16 cellular contexts compared by ENCODE assay signal in the genomic region with DNA sequence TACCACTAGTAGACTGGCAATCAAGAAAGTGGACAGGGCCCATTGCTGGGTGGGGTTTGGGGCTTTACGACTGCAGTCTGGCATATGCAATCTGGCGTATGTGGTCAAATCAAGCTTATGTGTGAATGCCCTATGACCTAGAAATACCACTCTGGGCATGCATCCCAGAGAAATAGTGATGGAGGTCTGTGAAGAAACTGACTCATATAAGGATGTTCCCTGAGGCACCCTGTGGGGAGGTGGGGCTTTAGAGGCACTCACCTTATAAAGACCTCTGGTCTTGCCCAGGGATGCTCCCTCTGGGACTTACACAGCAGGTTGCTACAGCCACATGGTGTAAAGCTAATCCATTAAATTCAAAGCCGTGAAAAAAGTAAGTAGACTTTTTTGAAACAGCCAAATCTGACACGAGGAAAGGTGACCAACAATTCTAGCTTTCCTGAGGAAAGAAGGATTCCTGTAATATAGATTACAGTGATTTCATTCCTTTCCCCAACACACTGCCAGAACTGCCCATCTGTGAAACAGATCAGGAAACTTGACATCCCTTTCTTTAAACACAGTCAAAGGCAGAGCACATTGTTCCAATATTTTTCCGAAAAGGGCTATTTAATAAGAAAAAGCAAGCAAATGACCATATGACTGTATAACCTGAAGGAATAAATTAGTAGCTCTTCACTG. TPM values are rescaled to one million over a fixed set of nuclear protein-coding genes. Genes with fewer than 3 reads are reported as not detected.
A peak's percentile ranks its signal among the peaks of the same experiment; 100 is the strongest.
DNase-seq lines count a peak whose midpoint lies in the region; ATAC-seq and TF ChIP-seq lines count a peak whose summit lies in the region.
"Had no signal": no experiment of that assay in that cellular context is flagged by ENCODE, and none has a peak within 500 bp of the region (broad histone marks: within the 10 kb centered on the region; RNA-seq: fewer than 3 reads in every experiment).

No MANE protein-coding gene starts in this region.

- H3K27me3 ChIP-seq in gastrocnemius medialis = no peaks in the 10 kb centered on the region
- H3K27me3 ChIP-seq: pancreas, upper lobe of left lung had no signal

- CTCF ChIA-PET in WTC11 (lab: Charles Lee) = interaction anchor here (0.7 to 2.9 kb wide), 2 partner anchors 9 to 46 kb away, joined by 6 to 20 read pairs; partner anchors contain the start of gene LXN

- in situ Hi-C loops in gastrocnemius medialis (cut with MboI; ENCODE audit: low sequenced_read_pairs in 4 of 4) = no loop called here

- no peaks in the 10 kb centered on the region for H3K27me3 Mint-ChIP-seq in WTC11 (ENCODE audit: low read depth)

- TF ChIP-seq CTCF in WTC11 (IDR thresholded peaks at IDR 0.05) (no peak), gastrocnemius medialis (IDR thresholded peaks at IDR 0.05 in 4 of 5, conservative IDR thresholded peaks at IDR 0.05 in 1 of 5) (no peak)

- H3K36me3 Mint-ChIP-seq in WTC11 = peaks cover 9% of the 10 kb centered on the region

- no peak for TF ChIP-seq POLR2A in gastrocnemius medialis (IDR thresholded peaks at IDR 0.05)

- H3K4me3 Mint-ChIP-seq in WTC11 = no peak overlapping the region

- peaks cover 11% of the 10 kb centered on the region for H3K4me1 Mint-ChIP-seq in WTC11

- POLR2A ChIA-PET in WTC11 (lab: Charles Lee) = no interaction called here

- H3K9me3 Mint-ChIP-seq in WTC11 = no peaks in the 10 kb centered on the region
- H3K9me3 Mint-ChIP-seq: activated T-helper 2 cell treated with anti-CD3 and anti-CD28 coated beads, Interferon-gamma antibody, Interleukin-2, Interleukin-4, amounts not matched to agents 10 μg/mL and 5 μg/mL and 100 μg/mL, durations not matched to agents 14 hours and 24 hours and 36 hours had no signal

- no peak overlapping the region for H3K27ac Mint-ChIP-seq in WTC11
- H3K27ac Mint-ChIP-seq: activated T-helper 2 cell treated with anti-CD3 and anti-CD28 coated beads, Interferon-gamma antibody, Interleukin-2, Interleukin-4, amounts not matched to agents 10 μg/mL and 5 μg/mL and 100 μg/mL, durations not matched to agents 14 hours and 24 hours and 36 hours had no signal

- no peak overlapping the region for H3K4me3 ChIP-seq in gastrocnemius medialis
- H3K4me3 ChIP-seq: pancreas, upper lobe of left lung had no signal

- DNase-seq in GM03348 (ENCODE audit: low spot score) = peak; percentile 57
- peak; percentile 99 for DNase-seq in RPMI7951 (ENCODE audit: low read depth)
- peak; percentile 94 for DNase-seq in renal cortical epithelial cell (ENCODE audit: low read depth)
- no peak for DNase-seq in stimulated activated CD8-positive, alpha-beta memory T cell treated with anti-CD3 and anti-CD28 coated beads, Interleukin-4, amount 100 ng/mL, for 48 hours
- DNase-seq in WTC11 (ENCODE audit: low spot score) = no peak
- no peak for DNase-seq in gastrocnemius medialis
- DNase-seq: DMS153; effector memory CD4-positive, alpha-beta T cell; H7; kidney; NCI-H1417 treated with DMSO at 0.1 percent for 48 hours; pancreas; upper lobe of left lung had no signal

- ATAC-seq in esophagus mucosa = peak; percentile 36
- ATAC-seq in GM21515 (IDR thresholded peaks at IDR 0.05; ENCODE audit: unreplicated experiment) = no peak
- ATAC-seq in WTC11 = no peak
- no peak for ATAC-seq in gastrocnemius medialis
- ATAC-seq: pancreas had no signal

- H3K36me3 ChIP-seq in gastrocnemius medialis = no peaks in the 10 kb centered on the region
- H3K36me3 ChIP-seq: pancreas, upper lobe of left lung had no signal

- H3K27ac ChIP-seq in gastrocnemius medialis = no peak overlapping the region
- H3K27ac ChIP-seq: pancreas, upper lobe of left lung had no signal

- peaks cover 0 to 15% of the 10 kb centered on the region in 2 donors for H3K4me1 ChIP-seq in gastrocnemius medialis
- H3K4me1 ChIP-seq: pancreas had no signal

- intact Hi-C loops in gastrocnemius medialis (cut with DNase I; ENCODE audit: low total_unique reads) = no loop called here

- no peaks in the 10 kb centered on the region for H3K9me3 ChIP-seq in gastrocnemius medialis
- H3K9me3 ChIP-seq: pancreas, upper lobe of left lung had no signal

TF ChIP-seq in WTC11, 78 proteins besides CTCF, POLR2A, EP300 and RAD21 (continues in another document):
- TF ChIP-seq TEAD4 (CRISPR knock-in tag; IDR thresholded peaks at IDR 0.05) = no peak
- TF ChIP-seq SMAD4 (CRISPR knock-in tag; IDR thresholded peaks at IDR 0.05) = no peak
- TF ChIP-seq, protein P1, sequence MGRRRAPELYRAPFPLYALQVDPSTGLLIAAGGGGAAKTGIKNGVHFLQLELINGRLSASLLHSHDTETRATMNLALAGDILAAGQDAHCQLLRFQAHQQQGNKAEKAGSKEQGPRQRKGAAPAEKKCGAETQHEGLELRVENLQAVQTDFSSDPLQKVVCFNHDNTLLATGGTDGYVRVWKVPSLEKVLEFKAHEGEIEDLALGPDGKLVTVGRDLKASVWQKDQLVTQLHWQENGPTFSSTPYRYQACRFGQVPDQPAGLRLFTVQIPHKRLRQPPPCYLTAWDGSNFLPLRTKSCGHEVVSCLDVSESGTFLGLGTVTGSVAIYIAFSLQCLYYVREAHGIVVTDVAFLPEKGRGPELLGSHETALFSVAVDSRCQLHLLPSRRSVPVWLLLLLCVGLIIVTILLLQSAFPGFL (CRISPR knock-in tag; IDR thresholded peaks at IDR 0.05; ENCODE audit: borderline replicate concordance) = no peak
- TF ChIP-seq, protein P2, sequence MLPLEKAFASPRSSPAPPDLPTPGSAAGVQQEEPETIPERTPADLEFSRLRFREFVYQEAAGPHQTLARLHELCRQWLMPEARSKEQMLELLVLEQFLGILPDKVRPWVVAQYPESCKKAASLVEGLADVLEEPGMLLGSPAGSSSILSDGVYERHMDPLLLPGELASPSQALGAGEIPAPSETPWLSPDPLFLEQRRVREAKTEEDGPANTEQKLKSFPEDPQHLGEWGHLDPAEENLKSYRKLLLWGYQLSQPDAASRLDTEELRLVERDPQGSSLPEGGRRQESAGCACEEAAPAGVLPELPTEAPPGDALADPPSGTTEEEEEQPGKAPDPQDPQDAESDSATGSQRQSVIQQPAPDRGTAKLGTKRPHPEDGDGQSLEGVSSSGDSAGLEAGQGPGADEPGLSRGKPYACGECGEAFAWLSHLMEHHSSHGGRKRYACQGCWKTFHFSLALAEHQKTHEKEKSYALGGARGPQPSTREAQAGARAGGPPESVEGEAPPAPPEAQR (CRISPR knock-in tag; IDR thresholded peaks at IDR 0.05) = no peak
- no peak for TF ChIP-seq ZNF416 (CRISPR knock-in tag; IDR thresholded peaks at IDR 0.05)
- TF ChIP-seq RORB (CRISPR knock-in tag; IDR thresholded peaks at IDR 0.05) = no peak
- TF ChIP-seq ESRRA (CRISPR knock-in tag; IDR thresholded peaks at IDR 0.05; ENCODE audit: borderline replicate concordance) = no peak
- no peak for TF ChIP-seq ETV6 (CRISPR knock-in tag; IDR thresholded peaks at IDR 0.05)
- no peak for TF ChIP-seq PRRX2 (CRISPR knock-in tag; IDR thresholded peaks at IDR 0.05)
- no peak for TF ChIP-seq JAZF1 (CRISPR knock-in tag; IDR thresholded peaks at IDR 0.05)
- no peak for TF ChIP-seq NFATC4 (CRISPR knock-in tag; IDR thresholded peaks at IDR 0.05)
- no peak for TF ChIP-seq HMGXB4 (CRISPR knock-in tag; IDR thresholded peaks at IDR 0.05)
- TF ChIP-seq, protein P3, sequence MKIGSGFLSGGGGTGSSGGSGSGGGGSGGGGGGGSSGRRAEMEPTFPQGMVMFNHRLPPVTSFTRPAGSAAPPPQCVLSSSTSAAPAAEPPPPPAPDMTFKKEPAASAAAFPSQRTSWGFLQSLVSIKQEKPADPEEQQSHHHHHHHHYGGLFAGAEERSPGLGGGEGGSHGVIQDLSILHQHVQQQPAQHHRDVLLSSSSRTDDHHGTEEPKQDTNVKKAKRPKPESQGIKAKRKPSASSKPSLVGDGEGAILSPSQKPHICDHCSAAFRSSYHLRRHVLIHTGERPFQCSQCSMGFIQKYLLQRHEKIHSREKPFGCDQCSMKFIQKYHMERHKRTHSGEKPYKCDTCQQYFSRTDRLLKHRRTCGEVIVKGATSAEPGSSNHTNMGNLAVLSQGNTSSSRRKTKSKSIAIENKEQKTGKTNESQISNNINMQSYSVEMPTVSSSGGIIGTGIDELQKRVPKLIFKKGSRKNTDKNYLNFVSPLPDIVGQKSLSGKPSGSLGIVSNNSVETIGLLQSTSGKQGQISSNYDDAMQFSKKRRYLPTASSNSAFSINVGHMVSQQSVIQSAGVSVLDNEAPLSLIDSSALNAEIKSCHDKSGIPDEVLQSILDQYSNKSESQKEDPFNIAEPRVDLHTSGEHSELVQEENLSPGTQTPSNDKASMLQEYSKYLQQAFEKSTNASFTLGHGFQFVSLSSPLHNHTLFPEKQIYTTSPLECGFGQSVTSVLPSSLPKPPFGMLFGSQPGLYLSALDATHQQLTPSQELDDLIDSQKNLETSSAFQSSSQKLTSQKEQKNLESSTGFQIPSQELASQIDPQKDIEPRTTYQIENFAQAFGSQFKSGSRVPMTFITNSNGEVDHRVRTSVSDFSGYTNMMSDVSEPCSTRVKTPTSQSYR (CRISPR knock-in tag; IDR thresholded peaks at IDR 0.05) = no peak

RNA-seq across cellular contexts. Expression of gene RARRES1, which starts 13.6 kb away (rescaled TPM):
- total RNA-seq in RPMI7951 (2014; rRNA removed; shearing (Covaris generic)) = 3.7 and 4.0 TPM in 2 replicates
- total RNA-seq in esophagus mucosa (14.9 TPM), renal cortical epithelial cell (7.8 and 27.5 TPM in 2 replicates), WTC11 (2021) (0.16 to 1.4 TPM (median 0.35 TPM) in 3 replicates), gastrocnemius medialis (10 to 100 TPM in 1 of 4 donors, 1 to 10 TPM in 3; 1.4 to 27.6 (median 4.4) TPM)
- total RNA-seq: H7 had no signal

RNA-seq across cellular contexts. Expression of gene LXN, which starts 46.2 kb away (rescaled TPM):
- 13.6 and 21.6 TPM in 2 replicates for total RNA-seq in RPMI7951 (2014; rRNA removed; shearing (Covaris generic))
- total RNA-seq in esophagus mucosa (8.4 TPM), renal cortical epithelial cell (12.7 and 50.3 TPM in 2 replicates), WTC11 (2021) (3.8 to 4.6 TPM (median 4.4 TPM) in 3 replicates), gastrocnemius medialis (1 to 10 TPM in 3 of 4 donors, under 1 TPM in 1; 0.42 to 5.5 (median 2.2) TPM)

Comparison
In these comparisons a context has a peak if more than half of its experiments do, and no peak if none do; other contexts are left out.
1. DNase-seq: peak in GM03348 (single experiment), RPMI7951 (single experiment) and renal cortical epithelial cell (single experiment); none in stimulated activated CD8-positive, alpha-beta memory T cell treated with anti-CD3 and anti-CD28 coated beads, Interleukin-4, amount 100 ng/mL, for 48 hours (single experiment), WTC11 (single experiment) and gastrocnemius medialis (0 of 2).